ENCODE assay signal across 8 cellular contexts in the genomic region with DNA sequence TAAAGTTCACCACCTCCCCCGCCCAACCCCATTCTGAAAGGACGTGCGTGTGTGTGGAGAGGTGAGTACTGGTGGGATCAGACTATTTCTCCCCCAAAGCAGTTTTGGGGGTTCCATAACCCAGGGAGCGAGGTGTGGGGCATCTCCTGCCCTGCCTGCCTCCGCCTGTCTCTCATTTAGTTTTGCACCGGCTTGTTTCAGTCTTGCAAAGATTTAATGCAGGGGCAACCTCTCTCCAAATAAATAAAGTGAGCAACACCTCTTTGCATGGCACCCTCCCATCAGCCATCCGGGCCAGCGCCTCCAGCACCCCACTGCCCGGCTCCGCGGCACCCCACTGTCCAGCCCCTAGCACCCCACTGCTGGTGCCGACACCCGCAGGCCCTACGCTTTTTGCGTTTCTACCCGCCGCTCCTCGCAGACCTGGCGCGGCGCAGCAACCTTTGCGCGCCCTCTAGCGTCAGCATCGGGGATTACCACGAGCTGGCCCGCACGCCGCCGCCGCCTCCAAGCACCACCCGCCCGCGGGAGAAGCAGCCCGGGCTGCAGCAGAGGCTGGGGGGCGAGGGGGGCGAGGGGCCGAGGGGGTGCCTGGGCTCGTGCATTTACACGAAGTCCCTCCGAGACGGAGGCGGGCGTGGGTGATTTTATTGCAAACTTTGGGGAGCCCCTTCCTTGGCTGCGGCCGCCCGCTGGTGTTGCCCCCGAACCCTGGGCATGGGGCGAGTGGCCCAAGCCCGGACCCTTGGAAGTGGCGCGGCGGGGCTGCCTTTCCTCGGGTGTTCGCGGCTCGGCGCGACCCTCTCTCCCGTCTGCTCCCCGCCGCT. TPM values are rescaled to one million over a fixed set of nuclear protein-coding genes. Genes with fewer than 3 reads are reported as not detected.
A peak's percentile ranks its signal among the peaks of the same experiment; 100 is the strongest.
DNase-seq lines count a peak whose midpoint lies in the region; ATAC-seq, FAIRE-seq and TF ChIP-seq lines count a peak whose summit lies in the region.

No MANE protein-coding gene starts in this region.

- H3K4me1 Mint-ChIP-seq in glutamatergic neuron (ENCODE audit: low read depth, unreplicated experiment), result peaks cover 25% of the 10 kb centered on the region

- peak; percentile 4 for DNase-seq in A172 (ENCODE audit: low spot score)
- DNase-seq in GM12892 (ENCODE audit: insufficient read length), result peak; percentile 82
- DNase-seq in SJSA1 (ENCODE audit: low read depth in 1 of 2, low spot score in 2 of 2), result peak; percentile 37 to 55
- peak; percentile 80 for DNase-seq in activated naive CD4-positive, alpha-beta T cell treated with Interleukin-2 at 50 U/mL for 16 hours
- DNase-seq in glutamatergic neuron, result peak; percentile 86
- peak in 4 of 5 donors; percentile 20 to 68 (median 44) for DNase-seq in ovary
- DNase-seq in tibial artery, result no peak

- intact Hi-C loops in ovary (cut with DNase I) (loop anchor here in 1 of 4 donors (10.0 kb wide), 1 partner anchor 157 kb away; no protein-coding TSS in a partner anchor), tibial artery (cut with DNase I; ENCODE audit: low total_unique reads) (loop anchor here (10.0 kb wide), 1 partner anchor 177 kb away; no protein-coding TSS in a partner anchor)

- H3K9me3 Mint-ChIP-seq in glutamatergic neuron (ENCODE audit: unreplicated experiment), result peaks cover 3% of the 10 kb centered on the region

- H3K27ac ChIP-seq in SJSA1 (no peak overlapping the region), ovary (no peak overlapping the region), tibial artery (no peak overlapping the region)

- no peak for FAIRE-seq in GM12892 (lab: Jason Lieb, UNC)

- no peak overlapping the region for H3K27ac Mint-ChIP-seq in glutamatergic neuron (ENCODE audit: unreplicated experiment)

- TF ChIP-seq POLR2A in GM12892 (IDR thresholded peaks at IDR 0.05; ENCODE audit: low read depth, low read length) (no peak), ovary (IDR thresholded peaks at IDR 0.05) (no peak)

- 0 out of 2 replicates have a peak overlapping the region, but pooled peaks have one; percentile 17 for H3K4me3 ChIP-seq in SJSA1
- H3K4me3 ChIP-seq in ovary, result no peak overlapping the region
- H3K4me3 ChIP-seq in tibial artery, result peak overlapping the region in 1 of 2 donors; percentile 41

- 0 out of 2 replicates have a peak, but pooled peaks cover 3% of the 10 kb centered on the region for H3K4me1 ChIP-seq in SJSA1 (replicated peaks)
- H3K4me1 ChIP-seq in ovary (ENCODE audit: insufficient read depth), result peaks cover 2% of the 10 kb centered on the region
- peaks cover 0 to 10% (median 8%) of the 10 kb centered on the region in 4 donors for H3K4me1 ChIP-seq in tibial artery

- peaks cover 1% of the 10 kb centered on the region for H3K27me3 Mint-ChIP-seq in glutamatergic neuron (ENCODE audit: unreplicated experiment)

- peak; percentile 73 for ATAC-seq in HG03442 (IDR thresholded peaks at IDR 0.05; ENCODE audit: unreplicated experiment)

- H3K36me3 Mint-ChIP-seq in glutamatergic neuron (ENCODE audit: unreplicated experiment), result peaks cover 4% of the 10 kb centered on the region

- H3K4me3 Mint-ChIP-seq in glutamatergic neuron (ENCODE audit: unreplicated experiment), result peak overlapping the region; percentile 87

- H3K9me3 ChIP-seq in SJSA1 (replicated peaks), result no peaks in the 10 kb centered on the region
- no peaks in the 10 kb centered on the region for H3K9me3 ChIP-seq in ovary
- H3K9me3 ChIP-seq in tibial artery, result no peaks in the 10 kb centered on the region

- peaks cover 51% of the 10 kb centered on the region for H3K27me3 ChIP-seq in SJSA1 (replicated peaks)
- H3K27me3 ChIP-seq in ovary, result no peaks in the 10 kb centered on the region
- H3K27me3 ChIP-seq in tibial artery, result peaks cover 0 to 88% of the 10 kb centered on the region in 2 donors

- H3K36me3 ChIP-seq in SJSA1 (no peaks in the 10 kb centered on the region), ovary (no peaks in the 10 kb centered on the region), tibial artery (no peaks in the 10 kb centered on the region)

- TF ChIP-seq CTCF in glutamatergic neuron (IDR thresholded peaks at IDR 0.05; ENCODE audit: partially characterized antibody, unreplicated experiment) (peak; percentile 99), ovary (IDR thresholded peaks at IDR 0.05) (peak in 2 of 3 donors; percentile 34 to 46), tibial artery (IDR thresholded peaks at IDR 0.05) (peak; percentile 61 to 83)

- no peak for TF ChIP-seq EP300 in ovary (IDR thresholded peaks at IDR 0.05)

- WGBS in ovary, 3 donors, result 2 to 3% (median 2%) methylated on average over 60 to 62 of the region's 62 CpGs

RNA-seq across cellular contexts. Expression of a gene that starts 55.8 kb away (rescaled TPM):
- total RNA-seq in A172 (2014; rRNA removed; shearing (Covaris generic)), result 53.2 and 77.2 TPM in 2 replicates
- 57.9 TPM for polyA plus RNA-seq in GM12892 (2012; ENCODE audit: missing spikeins)
- total RNA-seq in SJSA1 (2014; rRNA removed; shearing (Covaris generic)), result 65.9 and 120 TPM in 2 replicates
- total RNA-seq in glutamatergic neuron (ENCODE audit: unreplicated experiment) (50.5 TPM), ovary (10 to 100 TPM; 10.9 to 31.7 (median 20.9) TPM)
- 1 to 10 TPM; 7.8 to 8.7 TPM for polyA plus RNA-seq in ovary

Comparison
In these comparisons a context has a peak if more than half of its experiments do, and no peak if none do; other contexts are left out.
1. DNase-seq: peak in A172 (single experiment), GM12892 (single experiment), SJSA1 (2 of 2), activated naive CD4-positive, alpha-beta T cell treated with Interleukin-2 at 50 U/mL for 16 hours (single experiment), glutamatergic neuron (single experiment) and ovary (4 of 5); none in tibial artery (0 of 2).
2. CTCF ChIP-seq: peak in every context shown above with its lines; median percentile 99 in glutamatergic neuron; 72 in tibial artery; 40 in ovary.